14 cellular contexts compared by ENCODE assay signal in the genomic region with DNA sequence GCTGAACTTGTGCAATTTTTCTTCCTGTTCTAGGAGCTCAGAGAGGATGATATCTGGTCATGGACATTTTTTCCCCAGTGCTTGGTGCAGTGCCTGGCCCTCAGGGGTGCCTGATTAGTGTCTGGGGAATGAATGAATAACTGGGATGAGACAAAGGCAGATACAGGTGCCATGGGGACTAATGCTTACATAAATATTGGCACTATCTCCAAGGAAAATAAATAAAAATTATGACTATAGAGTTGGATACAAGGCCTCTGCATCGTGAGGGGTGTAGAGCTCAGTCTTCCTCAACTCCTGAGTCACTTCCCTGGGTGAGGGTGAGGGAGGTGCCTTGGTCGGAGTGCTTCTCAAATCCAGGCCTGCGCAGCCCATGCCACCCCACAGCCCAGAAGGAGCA.
DNase-seq lines count a peak whose midpoint lies in the region; TF ChIP-seq lines count a peak whose summit lies in the region.
"Had no signal": no experiment of that assay in that cellular context is flagged by ENCODE, and none has a peak within 500 bp of the region (broad histone marks: within the 10 kb centered on the region; RNA-seq: fewer than 3 reads in every experiment).

No MANE protein-coding gene starts in this region.

- TF ChIP-seq CTCF in lower leg skin (IDR thresholded peaks at IDR 0.05) = no peak
- TF ChIP-seq CTCF in GM13976 (IDR thresholded peaks at IDR 0.05; ENCODE audit: borderline replicate concordance, control extremely low read depth, extremely low read depth, insufficient read depth, missing control alignments) = no peak

- TF ChIP-seq POLR2A in lower leg skin (IDR thresholded peaks at IDR 0.05) = no peak

- DNase-seq in NCI-H1417 (lab: John Stamatoyannopoulos, UW) (peak in 2 of 3 experiments; percentile 23 to 45), NCI-H1417 treated with DMSO at 0.1 percent for 48 hours (lab: John Stamatoyannopoulos, UW) (no peak), EH (ENCODE audit: low read depth) (peak; percentile 67), NCI-H146 treated with DMSO at 0.1 percent for 48 hours (lab: John Stamatoyannopoulos, UW; ENCODE audit: unreplicated experiment) (peak; percentile 98), lower leg skin (ENCODE audit: low spot score in 2 of 2) (no peak), GM13976 (ENCODE audit: low spot score) (no peak), GM19238 (ENCODE audit: insufficient read length, low spot score) (no peak)
- DNase-seq: 8988T, DMS79, MM.1S, NCI-H1048, NCI-H1694 treated with DMSO at 0.1 percent for 48 hours, T-helper 1 cell had no signal

- intact Hi-C loops in lower leg skin (cut with DNase I; ENCODE audit: low total_unique reads) = no loop called here

- WGBS in lower leg skin, 2 donors = 70 to 78% methylated on average over 3 of the region's 3 CpGs

- no peak overlapping the region for H3K4me3 ChIP-seq in lower leg skin (ENCODE audit: low read depth, poor library complexity, severe bottlenecking)
- H3K4me3 ChIP-seq: SJSA1 had no signal

- in situ Hi-C loops in GM13976 (cut with MboI; ENCODE audit: low sequenced_read_pairs, unreplicated experiment) = no loop called here

Comparison
In these comparisons a context has a peak if more than half of its experiments do, and no peak if none do; other contexts are left out.
1. DNase-seq: peak in NCI-H1417 (2 of 3), EH (single experiment) and NCI-H146 treated with DMSO at 0.1 percent for 48 hours (single experiment); none in NCI-H1417 treated with DMSO at 0.1 percent for 48 hours (single experiment), lower leg skin (0 of 2), GM13976 (single experiment) and GM19238 (single experiment).